ENCODE assay signal across 20 cellular contexts in genomic region chr1:1303736-1304135, GRCh38. TPM values are rescaled to one million over a fixed set of nuclear protein-coding genes. Genes with fewer than 3 reads are reported as not detected.
DNase-seq lines count a peak whose midpoint lies in the region; ATAC-seq and TF ChIP-seq lines count a peak whose summit lies in the region.
"Had no signal": no experiment of that assay in that cellular context is flagged by ENCODE, and none has a peak within 500 bp of the region (broad histone marks: within the 10 kb centered on the region; RNA-seq: fewer than 3 reads in every experiment).

No MANE protein-coding gene starts in this region.

- no peak for TF ChIP-seq POLR2A in uterus (IDR thresholded peaks at IDR 0.05)

- intact Hi-C loops in heart right ventricle (cut with DNase I) = no loop called here
- intact Hi-C loops in dorsolateral prefrontal cortex (cut with DNase I) = no loop called here
- intact Hi-C loops in uterus (cut with DNase I; ENCODE audit: low total_unique reads) = loop anchor here (10.0 kb wide), 1 partner anchor 51 kb away; the partner anchor contains the start of gene MXRA8

- H3K36me3 ChIP-seq in heart right ventricle = peaks cover 0 to 18% (median 0%) of the 10 kb centered on the region in 9 donors
- H3K36me3 ChIP-seq in right atrium auricular region = no peaks in the 10 kb centered on the region
- H3K36me3 ChIP-seq in muscle layer of colon (ENCODE audit: insufficient read depth, low read length) = no peaks in the 10 kb centered on the region
- H3K36me3 ChIP-seq in uterus = no peaks in the 10 kb centered on the region
- H3K36me3 ChIP-seq in osteoblast (ENCODE audit: insufficient read depth, low read length) = peaks cover 3% of the 10 kb centered on the region
- H3K36me3 ChIP-seq: adrenal gland, upper lobe of right lung had no signal

- no peak overlapping the region for H2AFZ ChIP-seq in osteoblast (ENCODE audit: low read length)

- H3K4me1 ChIP-seq in heart right ventricle (peaks cover 23 to 44% (median 37%) of the 10 kb centered on the region in 9 donors), right atrium auricular region (peaks cover 0 to 37% of the 10 kb centered on the region in 2 donors), muscle layer of colon (ENCODE audit: insufficient read depth, low read length) (peaks cover 22% of the 10 kb centered on the region), uterus (peaks cover 0 to 25% of the 10 kb centered on the region in 2 donors), osteoblast (ENCODE audit: insufficient read depth, low read length) (peaks cover 29% of the 10 kb centered on the region)

- no peak overlapping the region for H3K4me3 ChIP-seq in heart right ventricle
- H3K4me3 ChIP-seq in right atrium auricular region = no peak overlapping the region
- peak overlapping the region; percentile 65 to 96 (median 88) for H3K4me3 ChIP-seq in dorsolateral prefrontal cortex
- peak overlapping the region in 1 of 2 donors; percentile 85 for H3K4me3 ChIP-seq in muscle layer of colon (ENCODE audit: low read depth in 1 of 2, low read length in 2 of 2)
- H3K4me3 ChIP-seq in uterus = peak overlapping the region in 1 of 2 donors; percentile 66
- H3K4me3 ChIP-seq in osteoblast (ENCODE audit: insufficient read depth, low read length) = no peak overlapping the region

- peaks cover 44% of the 10 kb centered on the region for H3K79me2 ChIP-seq in osteoblast (ENCODE audit: insufficient read depth, low read length)

- H4K20me1 ChIP-seq in osteoblast (ENCODE audit: insufficient read depth, low read length) = peaks cover 61% of the 10 kb centered on the region

- DNase-seq in heart right ventricle (no peak), right atrium auricular region (ENCODE audit: low spot score) (no peak), dorsolateral prefrontal cortex (peak in 1 of 10 donors; percentile 36), uterus (no peak), omental fat pad (ENCODE audit: low spot score) (no peak), osteoblast (ENCODE audit: insufficient read length, low spot score, missing footprints) (no peak)
- no peak for DNase-seq in stimulated activated naive CD4-positive, alpha-beta T cell (lab: John Stamatoyannopoulos, UW)
- DNase-seq: ACHN; adrenal gland; COR-L47; effector memory CD8-positive, alpha-beta T cell; left ventricle myocardium superior; NCI-H1417 treated with DMSO at 0.1 percent for 48 hours; NCI-H2227 treated with DMSO at 0.1 percent for 48 hours; NK-92 treated with Interleukin-12 subunit alpha and Interleukin-12 subunit beta, amount 100 ng/mL, for 24 hours; posterior cingulate gyrus; upper lobe of right lung had no signal

- 78 to 91% methylated on average over 13 of the region's 13 CpGs for WGBS in heart right ventricle, 2 donors

- H3K9me3 ChIP-seq in heart right ventricle (no peaks in the 10 kb centered on the region), right atrium auricular region (no peaks in the 10 kb centered on the region), muscle layer of colon (ENCODE audit: low read length) (no peaks in the 10 kb centered on the region), uterus (no peaks in the 10 kb centered on the region), osteoblast (ENCODE audit: low read depth, low read length) (no peaks in the 10 kb centered on the region)
- H3K9me3 ChIP-seq: adrenal gland, upper lobe of right lung had no signal

- H3K27me3 ChIP-seq in heart right ventricle (no peaks in the 10 kb centered on the region), right atrium auricular region (no peaks in the 10 kb centered on the region), dorsolateral prefrontal cortex (no peaks in the 10 kb centered on the region), muscle layer of colon (ENCODE audit: control insufficient read depth in 1 of 2, insufficient read depth in 2 of 2, low read length in 2 of 2) (no peaks in the 10 kb centered on the region), uterus (no peaks in the 10 kb centered on the region), osteoblast (ENCODE audit: insufficient read depth, low read length) (no peaks in the 10 kb centered on the region)
- H3K27me3 ChIP-seq: adrenal gland, upper lobe of right lung had no signal

- H3K27ac ChIP-seq in heart right ventricle (peak overlapping the region in 6 of 10 donors; percentile 73 to 100 (median 82)), right atrium auricular region (peak overlapping the region in 1 of 2 donors; percentile 73), dorsolateral prefrontal cortex (peak overlapping the region; percentile 58 to 100 (median 97)), muscle layer of colon (ENCODE audit: low read depth, low read length) (peak overlapping the region; percentile 14), uterus (peak overlapping the region; percentile 87), osteoblast (ENCODE audit: low read depth, low read length) (no peak overlapping the region)
- H3K27ac ChIP-seq: upper lobe of right lung had no signal

- H3K9ac ChIP-seq in muscle layer of colon (ENCODE audit: low read length) = no peak overlapping the region

- TF ChIP-seq CTCF in heart right ventricle (IDR thresholded peaks at IDR 0.05) = no peak
- no peak for TF ChIP-seq CTCF in right atrium auricular region (IDR thresholded peaks at IDR 0.05)
- TF ChIP-seq CTCF in dorsolateral prefrontal cortex (IDR thresholded peaks at IDR 0.05 in 54 of 56, conservative IDR thresholded peaks at IDR 0.05 in 2 of 56; ENCODE audit: low read depth in 1 of 56, partially characterized antibody in 56 of 56) = no peak
- TF ChIP-seq CTCF in uterus (IDR thresholded peaks at IDR 0.05) = no peak
- no peak for TF ChIP-seq CTCF in omental fat pad (IDR thresholded peaks at IDR 0.05)
- TF ChIP-seq CTCF in osteoblast (IDR thresholded peaks at IDR 0.05; ENCODE audit: extremely low read depth, low read depth, low read length) = no peak

- ATAC-seq in heart right ventricle (no peak), omental fat pad (ENCODE audit: low FRiP score) (no peak)
- ATAC-seq: effector memory CD8-positive, alpha-beta T cell; left ventricle myocardium superior; Right ventricle myocardium inferior; upper lobe of right lung; WTC11 had no signal

- no peak overlapping the region for H3K4me2 ChIP-seq in osteoblast (ENCODE audit: insufficient read depth, low read length)

RNA-seq across cellular contexts. Expression of gene ACAP3, which starts 4.0 kb away (rescaled TPM):
- total RNA-seq in heart right ventricle = 10 to 100 TPM; 24.1 to 60.0 (median 30.4) TPM
- 100 to 1,000 TPM in 1 of 2 donors, 10 to 100 TPM in 1; 22.2 to 152 TPM for polyA plus RNA-seq in heart right ventricle
- total RNA-seq in right atrium auricular region = 10 to 100 TPM; 19.5 to 20.4 TPM
- 100 to 1,000 TPM in 119 of 120 experiments, 10 to 100 TPM in 1; 92.3 to 273 (median 164) TPM for total RNA-seq in dorsolateral prefrontal cortex
- total RNA-seq in uterus = 10 to 100 TPM; 11.2 to 98.5 (median 44.0) TPM
- total RNA-seq in omental fat pad = 10 to 100 TPM; 19.2 to 41.8 (median 38.1) TPM
- total RNA-seq in osteoblast = 31.2 and 46.7 TPM in 2 replicates

RNA-seq across cellular contexts. Expression of gene PUSL1, which starts 4.7 kb away (rescaled TPM):
- total RNA-seq in heart right ventricle (10 to 100 TPM in 3 of 10 donors, 1 to 10 TPM in 7; 5.6 to 11.9 (median 8.2) TPM), right atrium auricular region (10 to 100 TPM; 14.5 to 24.8 TPM), dorsolateral prefrontal cortex (10 to 100 TPM in 118 of 120 experiments, 1 to 10 TPM in 2; 9.1 to 22.8 (median 14.0) TPM), uterus (10 to 100 TPM; 14.7 to 34.1 (median 24.3) TPM), omental fat pad (10 to 100 TPM; 15.7 to 26.0 (median 17.5) TPM), osteoblast (19.4 and 29.3 TPM in 2 replicates)
- 10 to 100 TPM; 16.0 to 17.8 TPM for polyA plus RNA-seq in heart right ventricle

RNA-seq across cellular contexts. Expression of gene INTS11, which starts 20.7 kb away (rescaled TPM):
- total RNA-seq in heart right ventricle (10 to 100 TPM; 44.7 to 91.7 (median 56.6) TPM), right atrium auricular region (10 to 100 TPM; 59.6 to 65.2 TPM), dorsolateral prefrontal cortex (100 to 1,000 TPM in 109 of 120 experiments, 10 to 100 TPM in 11; 87.2 to 200 (median 130) TPM), uterus (100 to 1,000 TPM in 2 of 4 donors, 10 to 100 TPM in 2; 45.6 to 277 (median 130) TPM), omental fat pad (100 to 1,000 TPM in 1 of 4 donors, 10 to 100 TPM in 3; 71.9 to 103 (median 86.2) TPM), osteoblast (53.3 and 59.7 TPM in 2 replicates)
- polyA plus RNA-seq in heart right ventricle = 100 to 1,000 TPM in 1 of 2 donors, 10 to 100 TPM in 1; 92.6 to 269 TPM

RNA-seq across cellular contexts. Expression of gene CPTP, which starts 20.9 kb away (rescaled TPM):
- total RNA-seq in heart right ventricle (100 to 1,000 TPM in 1 of 10 donors, 10 to 100 TPM in 9; 49.4 to 126 (median 65.4) TPM), right atrium auricular region (10 to 100 TPM; 35.6 to 64.1 TPM), dorsolateral prefrontal cortex (10 to 100 TPM; 16.2 to 34.2 (median 22.5) TPM), uterus (10 to 100 TPM in 2 of 4 donors, 1 to 10 TPM in 2; 3.5 to 23.9 (median 16.4) TPM), omental fat pad (10 to 100 TPM in 2 of 4 donors, 1 to 10 TPM in 2; 8.5 to 18.6 (median 11.5) TPM), osteoblast (12.7 and 13.8 TPM in 2 replicates)
- 100 to 1,000 TPM in 1 of 2 donors, 10 to 100 TPM in 1; 55.3 to 222 TPM for polyA plus RNA-seq in heart right ventricle

RNA-seq across cellular contexts. Expression of gene SCNN1D, which starts 23.5 kb away (rescaled TPM):
- total RNA-seq in heart right ventricle (1 to 10 TPM; 1.0 to 5.4 (median 2.7) TPM), right atrium auricular region (under 1 TPM; 0.59 to 0.79 TPM), dorsolateral prefrontal cortex (10 to 100 TPM in 118 of 120 experiments, 1 to 10 TPM in 2; 7.8 to 43.6 (median 17.8) TPM), uterus (1 to 10 TPM in 3 of 4 donors, under 1 TPM in 1; 0.26 to 8.4 (median 4.4) TPM), omental fat pad (1 to 10 TPM in 3 of 4 donors, under 1 TPM in 1; 0.96 to 4.9 (median 2.7) TPM), osteoblast (0.59 and 1.1 TPM in 2 replicates)
- polyA plus RNA-seq in heart right ventricle = 10 to 100 TPM in 1 of 2 donors, 1 to 10 TPM in 1; 1.0 to 22.5 TPM

Comparison
In these comparisons a context has a peak if more than half of its experiments do, and no peak if none do; other contexts are left out.
1. H3K4me3 ChIP-seq: peak in dorsolateral prefrontal cortex (59 of 59); none in heart right ventricle (0 of 10), right atrium auricular region (0 of 2) and osteoblast (single experiment).